In the genomic region with DNA sequence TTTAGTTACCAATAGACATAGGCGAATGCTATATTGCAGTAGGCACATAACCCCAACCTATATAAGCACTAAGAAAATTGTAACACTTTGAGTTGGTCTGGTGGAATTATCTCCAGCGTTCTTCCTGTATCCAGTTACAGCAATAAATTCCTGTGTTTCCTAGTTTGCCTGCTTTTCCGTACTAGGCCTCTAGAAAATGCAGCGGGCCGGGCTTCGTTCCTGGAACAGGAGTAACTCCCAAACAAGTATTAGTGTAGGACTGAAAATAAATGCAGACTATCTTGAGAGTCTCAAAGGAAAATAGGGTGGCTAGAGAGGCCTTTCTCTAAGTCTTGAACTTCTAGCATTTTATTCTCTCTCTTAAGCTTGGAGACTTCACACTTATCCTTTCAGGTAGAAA, we compare ENCODE assay signal across 14 cellular contexts.
DNase-seq lines count a peak whose midpoint lies in the region; ATAC-seq and TF ChIP-seq lines count a peak whose summit lies in the region.
"Had no signal": no experiment of that assay in that cellular context is flagged by ENCODE, and none has a peak within 500 bp of the region (broad histone marks: within the 10 kb centered on the region; RNA-seq: fewer than 3 reads in every experiment).

No MANE protein-coding gene starts in this region.

- H3K4me3 Mint-ChIP-seq in CD4-positive, alpha-beta memory T cell: peak overlapping the region in 6 of 8 donors; percentile 93 to 97 (median 94)
- H3K4me3 Mint-ChIP-seq in HFFc6: peak overlapping the region; percentile 70; the same call in 1 of the 2 replicates
- H3K4me3 Mint-ChIP-seq: activated CD8-positive, alpha-beta T cell treated with anti-CD3 and anti-CD28 coated beads, Interleukin-2, amount 10 ng/mL, durations not matched to agents 7 days and 5 days had no signal

- H3K18ac ChIP-seq in neuronal stem cell (ENCODE audit: low read length): no peak overlapping the region

- H3K27me3 Mint-ChIP-seq in CD4-positive, alpha-beta memory T cell: no peaks in the 10 kb centered on the region
- H3K27me3 Mint-ChIP-seq in HFFc6 (ENCODE audit: insufficient read depth): no peaks in the 10 kb centered on the region

- no peak overlapping the region for H4K8ac ChIP-seq in neuronal stem cell (ENCODE audit: low read depth, low read length)

- no peak for ATAC-seq in HG03108 (IDR thresholded peaks at IDR 0.05; ENCODE audit: unreplicated experiment)
- ATAC-seq: activated CD8-positive, alpha-beta T cell treated with anti-CD3 and anti-CD28 coated beads, Interleukin-2, amount 10 ng/mL, durations not matched to agents 7 days and 5 days; Right ventricle myocardium inferior had no signal

- intact Hi-C loops in CD4-positive, alpha-beta memory T cell (cut with micrococcal nuclease): no loop called here
- intact Hi-C loops in breast epithelium (cut with DNase I; ENCODE audit: low total_unique reads): no loop called here

- TF ChIP-seq CTCF in HFFc6 (IDR thresholded peaks at IDR 0.05) (no peak), breast epithelium (IDR thresholded peaks at IDR 0.05) (no peak)

- H3K23ac ChIP-seq in neuronal stem cell (ENCODE audit: low read depth, low read length, poor library complexity): no peak overlapping the region

- H3K27ac Mint-ChIP-seq in CD4-positive, alpha-beta memory T cell: peak overlapping the region in 2 of 7 donors; percentile 90 to 92
- H3K27ac Mint-ChIP-seq in HFFc6: peak overlapping the region; percentile 49; the same call in 1 of the 2 replicates
- H3K27ac Mint-ChIP-seq: activated CD8-positive, alpha-beta T cell treated with anti-CD3 and anti-CD28 coated beads, Interleukin-2, amount 10 ng/mL, durations not matched to agents 7 days and 5 days; activated T-helper 2 cell treated with anti-CD3 and anti-CD28 coated beads, Interferon-gamma antibody, Interleukin-2, Interleukin-4, amounts not matched to agents 10 μg/mL and 5 μg/mL and 100 μg/mL, durations not matched to agents 14 hours and 24 hours and 36 hours had no signal

- H3K36me3 Mint-ChIP-seq in CD4-positive, alpha-beta memory T cell: no peaks in the 10 kb centered on the region
- no peaks in the 10 kb centered on the region for H3K36me3 Mint-ChIP-seq in HFFc6 (ENCODE audit: low read depth)

- H2BK15ac ChIP-seq in neuronal stem cell (ENCODE audit: low read length): no peak overlapping the region

- no peak overlapping the region for H4K91ac ChIP-seq in neuronal stem cell (ENCODE audit: low read depth, low read length, poor library complexity)

- in situ Hi-C loops in G401 (cut with HindIII; ENCODE audit: low sequenced_read_pairs): no loop called here

- no peaks in the 10 kb centered on the region for H3K9me3 ChIP-seq in CD4-positive, alpha-beta memory T cell (ENCODE audit: control insufficient read depth in 1 of 2, low read length in 2 of 2)
- H3K9me3 ChIP-seq in breast epithelium (no peaks in the 10 kb centered on the region), neuronal stem cell (replicated peaks in 1 of 2; ENCODE audit: control insufficient read depth in 2 of 2, insufficient read depth in 1 of 2, low read depth in 1 of 2, low read length in 2 of 2) (peaks cover 0 to 5% of the 10 kb centered on the region in 2 donors)
- H3K9me3 ChIP-seq: prostate gland had no signal

- no CpG with 5 or more reads among the region's 6 CpGs for WGBS in neuronal stem cell (ENCODE audit: extremely low coverage in 2 of 2, insufficient read length in 2 of 2, insufficient replicate concordance in 1 of 2), 2 donors

- no peaks in the 10 kb centered on the region for H3K4me1 ChIP-seq in CD4-positive, alpha-beta memory T cell (ENCODE audit: insufficient read depth, low read length)
- no peaks in the 10 kb centered on the region for H3K4me1 ChIP-seq in breast epithelium
- no peaks in the 10 kb centered on the region for H3K4me1 ChIP-seq in neuronal stem cell (ENCODE audit: control insufficient read depth in 2 of 2, insufficient read depth in 1 of 2, low read depth in 1 of 2, low read length in 2 of 2)
- H3K4me1 ChIP-seq: prostate gland had no signal

- no peak overlapping the region for H2BK12ac ChIP-seq in neuronal stem cell (ENCODE audit: low read length)

- POLR2A ChIA-PET in CD4-positive, alpha-beta memory T cell (lab: Charles Lee; ENCODE audit: partially characterized antibody): no interaction called here

- H3K4ac ChIP-seq in neuronal stem cell (ENCODE audit: low read length): no peak overlapping the region

- no peak overlapping the region for H3K9ac ChIP-seq in neuronal stem cell (ENCODE audit: low read depth, low read length, poor library complexity)

- H2BK5ac ChIP-seq in neuronal stem cell (ENCODE audit: low read length): no peak overlapping the region

- no peak overlapping the region for H2BK120ac ChIP-seq in neuronal stem cell (ENCODE audit: low read depth, low read length)

- DNase-seq in CD4-positive, alpha-beta memory T cell: no peak
- DNase-seq in HFFc6 (peak; percentile 0), breast epithelium (ENCODE audit: low spot score in 2 of 2) (no peak), neuronal stem cell (ENCODE audit: low spot score) (no peak), inferior parietal cortex (ENCODE audit: extremely low spot score) (no peak), NCI-H2171 (lab: John Stamatoyannopoulos, UW) (no peak), G401 (ENCODE audit: low spot score) (no peak)
- DNase-seq: activated CD8-positive, alpha-beta T cell treated with anti-CD3 and anti-CD28 coated beads, Interleukin-2, amount 10 ng/mL, durations not matched to agents 7 days and 5 days; NK-92 treated with Interleukin-12 subunit alpha and Interleukin-12 subunit beta, amount 100 ng/mL, for 24 hours had no signal

- H3K4me1 Mint-ChIP-seq in CD4-positive, alpha-beta memory T cell: peaks cover 0 to 5% (median 0%) of the 10 kb centered on the region in 4 donors
- H3K4me1 Mint-ChIP-seq in HFFc6 (ENCODE audit: low read depth): peaks cover 13% of the 10 kb centered on the region; the same call in 1 of the 2 replicates

- TF ChIP-seq POLR2A in breast epithelium (IDR thresholded peaks at IDR 0.05): no peak

- H3K79me1 ChIP-seq in neuronal stem cell (ENCODE audit: low read depth, low read length): no peaks in the 10 kb centered on the region

- no peaks in the 10 kb centered on the region for H3K27me3 ChIP-seq in CD4-positive, alpha-beta memory T cell (ENCODE audit: insufficient read depth, low read length)
- H3K27me3 ChIP-seq in breast epithelium: peaks cover 0 to 4% of the 10 kb centered on the region in 2 donors
- no peaks in the 10 kb centered on the region for H3K27me3 ChIP-seq in neuronal stem cell (ENCODE audit: control insufficient read depth in 3 of 3, insufficient read depth in 3 of 3, low read depth in 1 of 3, low read length in 3 of 3)

- no peaks in the 10 kb centered on the region for H3K9me3 Mint-ChIP-seq in CD4-positive, alpha-beta memory T cell
- H3K9me3 Mint-ChIP-seq in HFFc6: no peaks in the 10 kb centered on the region; the same call in 1 of the 2 replicates
- H3K9me3 Mint-ChIP-seq: activated T-helper 2 cell treated with anti-CD3 and anti-CD28 coated beads, Interferon-gamma antibody, Interleukin-2, Interleukin-4, amounts not matched to agents 10 μg/mL and 5 μg/mL and 100 μg/mL, durations not matched to agents 14 hours and 24 hours and 36 hours had no signal

- CTCF ChIA-PET in CD4-positive, alpha-beta memory T cell (lab: Charles Lee; ENCODE audit: partially characterized antibody): no interaction called here

- no peak overlapping the region for H2AK5ac ChIP-seq in neuronal stem cell (ENCODE audit: low read depth, low read length)

- no peak overlapping the region for H3K4me2 ChIP-seq in neuronal stem cell (ENCODE audit: insufficient read depth, low read length, poor library complexity, severe bottlenecking)

- H2AFZ ChIP-seq in neuronal stem cell (ENCODE audit: low read length): peak overlapping the region; percentile 20

- no peak overlapping the region for H3K4me3 ChIP-seq in CD4-positive, alpha-beta memory T cell (ENCODE audit: low read length in 2 of 2)
- H3K4me3 ChIP-seq in breast epithelium (peak overlapping the region in 2 of 3 donors; percentile 49 to 64), neuronal stem cell (ENCODE audit: low read length in 2 of 2) (no peak overlapping the region)
- H3K4me3 ChIP-seq: prostate gland had no signal

- no peak overlapping the region for H3K27ac ChIP-seq in CD4-positive, alpha-beta memory T cell (ENCODE audit: low read depth, low read length)
- no peak overlapping the region for H3K27ac ChIP-seq in breast epithelium
- no peak overlapping the region for H3K27ac ChIP-seq in neuronal stem cell (replicated peaks; ENCODE audit: low read length)
- H3K27ac ChIP-seq: epithelial cell of prostate, prostate gland had no signal

- H3K14ac ChIP-seq in neuronal stem cell (ENCODE audit: low read length): no peak overlapping the region

- H3K36me3 ChIP-seq in CD4-positive, alpha-beta memory T cell (ENCODE audit: insufficient read depth, low read length): no peaks in the 10 kb centered on the region
- no peaks in the 10 kb centered on the region for H3K36me3 ChIP-seq in breast epithelium
- H3K36me3 ChIP-seq in neuronal stem cell (replicated peaks in 1 of 2; ENCODE audit: control insufficient read depth in 2 of 2, insufficient read depth in 2 of 2, low read length in 2 of 2): peaks cover 3 to 34% of the 10 kb centered on the region in 2 donors
- H3K36me3 ChIP-seq: prostate gland had no signal

Comparison
In these comparisons a context has a peak if more than half of its experiments do, and no peak if none do; other contexts are left out.
1. H3K4me3 ChIP-seq: peak in breast epithelium (2 of 3); none in CD4-positive, alpha-beta memory T cell (0 of 2) and neuronal stem cell (0 of 2).